Comparison of ENCODE assay signal across 33 cellular contexts in genomic region chr6:156471000-156471399, GRCh38.
"Had no signal": no experiment of that assay in that cellular context is flagged by ENCODE, and none has a peak within 500 bp of the region (broad histone marks: within the 10 kb centered on the region; RNA-seq: fewer than 3 reads in every experiment).

No MANE protein-coding gene starts in this region.

- ATAC-seq: activated naive CD4-positive, alpha-beta T cell treated with anti-CD3 and anti-CD28 coated beads, Interleukin-2, amount 50 U/mL, for 72 hours; activated naive CD8-positive, alpha-beta T cell treated with anti-CD3 and anti-CD28 coated beads, Interleukin-2, amount 50 U/mL, for 24 hours; activated T-cell treated with anti-CD3 and anti-CD28 coated beads, Interleukin-2, amount 50 U/mL, for 4 hours; activated T-cell treated with anti-CD3 and anti-CD28 coated beads, Interleukin-2, amount 50 U/mL, for 72 hours; activated T-helper 17 cell treated with anti-CD3 and anti-CD28 coated beads, Interleukin-2, amount 50 U/mL, for 72 hours; body of pancreas had no signal

- H3K4me1 ChIP-seq: adrenal gland, ascending aorta, body of pancreas, breast epithelium had no signal

- FAIRE-seq: astrocyte, bronchial epithelial cell, colon had no signal

- H3K27ac ChIP-seq: adrenal gland, ascending aorta, body of pancreas, brain microvascular endothelial cell, breast epithelium, cardiac muscle cell had no signal

- H3K36me3 ChIP-seq: adrenal gland, ascending aorta, brain microvascular endothelial cell, breast epithelium, cardiac muscle cell had no signal

- H3K27me3 ChIP-seq: adrenal gland, ascending aorta, body of pancreas, brain microvascular endothelial cell, breast epithelium, cardiac muscle cell had no signal

- DNase-seq: activated effector memory CD4-positive, alpha-beta T cell treated with anti-CD3 and anti-CD28 coated beads, Interleukin-2, amount 50 U/mL, for 16 hours; activated effector memory CD4-positive, alpha-beta T cell treated with Interleukin-2 at 50 U/mL for 16 hours; activated gamma-delta T cell; activated gamma-delta T cell treated with Interleukin-2 at 50 U/mL for 16 hours; activated naive CD4-positive, alpha-beta T cell; activated naive CD4-positive, alpha-beta T cell treated with anti-CD3 and anti-CD28 coated beads for 36 hours; activated naive CD4-positive, alpha-beta T cell treated with anti-CD3 and anti-CD28 coated beads, Interleukin-2, amount 10 ng/mL, durations not matched to agents 7 days and 5 days; activated naive CD4-positive, alpha-beta T cell treated with anti-CD3 and anti-CD28 coated beads, Interleukin-2, amount 50 U/mL, for 16 hours; activated naive CD4-positive, alpha-beta T cell treated with Interleukin-2 at 50 U/mL for 16 hours; activated naive CD8-positive, alpha-beta T cell treated with anti-CD3 and anti-CD28 coated beads for 36 hours; activated naive CD8-positive, alpha-beta T cell treated with anti-CD3 and anti-CD28 coated beads, Interleukin-2, amount 10 ng/mL, durations not matched to agents 7 days and 5 days; activated naive CD8-positive, alpha-beta T cell treated with anti-CD3 and anti-CD28 coated beads, Interleukin-2, amount 50 U/mL, for 24 hours; activated T-cell treated with anti-CD3 and anti-CD28 coated beads, Interleukin-2, amount 50 U/mL, for 24 hours; activated T-cell treated with anti-CD3 and anti-CD28 coated beads, Interleukin-2, amount 50 U/mL, for 4 hours; activated T-cell treated with anti-CD3 and anti-CD28 coated beads, Interleukin-2, amount 50 U/mL, for 48 hours; activated T-cell treated with anti-CD3 and anti-CD28 coated beads, Interleukin-2, amount 50 U/mL, for 72 hours; adrenal gland; amniotic stem cell; amygdala; anterior cingulate cortex; body of pancreas; brain microvascular endothelial cell; caudate nucleus; central memory CD4-positive, alpha-beta T cell; cerebellar nuclear complex had no signal

- H3K9me3 ChIP-seq: adrenal gland, ascending aorta, body of pancreas, breast epithelium had no signal

- H3K4me3 ChIP-seq: adrenal gland, ascending aorta, body of pancreas, breast epithelium, cardiac muscle cell had no signal
